In the genomic region with DNA sequence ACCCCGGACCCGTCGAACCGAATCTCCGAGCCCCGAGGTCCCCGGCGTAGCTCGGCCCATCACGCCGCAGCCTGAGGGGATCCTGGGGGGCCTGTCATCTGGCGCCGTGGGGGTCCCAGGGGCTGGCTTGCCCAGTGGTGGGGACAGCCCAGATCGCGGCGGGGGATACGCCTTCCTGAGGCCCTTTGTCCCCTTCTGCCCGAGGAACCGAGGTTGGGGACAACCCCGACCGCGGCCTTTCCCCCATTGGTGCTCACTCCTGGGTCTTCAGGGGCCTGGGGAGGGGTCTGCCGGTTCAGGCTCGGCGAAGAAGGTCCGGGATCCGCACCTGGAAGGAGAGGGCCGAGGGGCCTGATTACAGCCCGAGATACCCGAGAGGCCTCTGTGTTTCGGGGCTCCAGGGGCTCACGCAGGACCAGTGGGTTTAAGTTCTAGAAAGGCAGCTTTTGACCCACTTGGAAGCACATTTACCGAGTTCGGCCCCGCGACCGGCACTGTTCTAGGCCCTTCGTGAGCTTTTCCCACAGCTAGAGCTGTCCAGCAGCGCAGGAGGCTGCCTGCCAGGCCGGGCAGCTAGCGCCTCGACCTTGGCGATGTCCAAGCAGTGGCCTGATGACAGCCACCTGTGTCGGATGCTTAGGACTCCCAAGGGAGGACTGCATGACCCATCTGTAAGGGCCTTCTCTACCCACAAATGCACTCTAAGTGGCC, we compare ENCODE assay signal across 8 cellular contexts. TPM values are rescaled to one million over a fixed set of nuclear protein-coding genes. Genes with fewer than 3 reads are reported as not detected.
DNase-seq lines count a peak whose midpoint lies in the region; TF ChIP-seq lines count a peak whose summit lies in the region.

No MANE protein-coding gene starts in this region.

- H3K27ac ChIP-seq in ovary, result peak overlapping the region; percentile 74 to 91

- H3K4me1 ChIP-seq in ovary (ENCODE audit: insufficient read depth), result peaks cover 14% of the 10 kb centered on the region

- H3K4me3 ChIP-seq in GM12875 (ENCODE audit: low read depth, low read length) (peak overlapping the region; percentile 89), HFF-Myc (replicated peaks; ENCODE audit: low read depth, low read length) (peak overlapping the region; percentile 75), fibroblast of the aortic adventitia (ENCODE audit: low read depth, low read length) (peak overlapping the region; percentile 84), ovary (peak overlapping the region; percentile 98)

- WGBS in ovary, 3 donors, result 1 to 3% (median 1%) methylated on average over 24 to 44 of the region's 44 CpGs

- TF ChIP-seq CTCF in GM12875 (IDR thresholded peaks at IDR 0.05; ENCODE audit: borderline replicate concordance, insufficient read depth, low read depth, low read length), result no peak
- no peak for TF ChIP-seq CTCF in HFF-Myc (IDR thresholded peaks at IDR 0.05; ENCODE audit: low read depth, low read length, missing control alignments)
- no peak for TF ChIP-seq CTCF in fibroblast of the aortic adventitia (IDR thresholded peaks at IDR 0.05; ENCODE audit: insufficient read depth, low read length)
- no peak for TF ChIP-seq CTCF in ovary (IDR thresholded peaks at IDR 0.05)

- intact Hi-C loops in ovary (cut with DNase I), result no loop called here

- no peak for TF ChIP-seq EP300 in ovary (IDR thresholded peaks at IDR 0.05)

- H3K36me3 ChIP-seq in ovary, result no peaks in the 10 kb centered on the region

- H3K9me3 ChIP-seq in ovary, result no peaks in the 10 kb centered on the region

- H3K27me3 ChIP-seq in ovary, result no peaks in the 10 kb centered on the region

- DNase-seq in HFF-Myc (ENCODE audit: extremely low read depth, low read depth) (no peak), SW480 (ENCODE audit: low spot score) (peak; percentile 39), fibroblast of the aortic adventitia (ENCODE audit: low read depth) (no peak), ovary (peak; percentile 50 to 73 (median 65)), OCI-M2 (lab: John Stamatoyannopoulos, UW; ENCODE audit: unreplicated experiment) (no peak), NCI-H345 (lab: John Stamatoyannopoulos, UW) (no peak), COR-L47 (lab: John Stamatoyannopoulos, UW) (no peak)

- no peak for TF ChIP-seq POLR2A in ovary (IDR thresholded peaks at IDR 0.05)

RNA-seq across cellular contexts. Expression of a gene that starts 0.5 kb away (rescaled TPM):
- 34.5 and 100 TPM in 2 replicates for total RNA-seq in fibroblast of the aortic adventitia (ENCODE audit: low replicate concordance)
- 100 to 1,000 TPM in 1 of 7 donors, 10 to 100 TPM in 6; 37.2 to 107 (median 89.5) TPM for total RNA-seq in ovary
- polyA plus RNA-seq in ovary, result 100 to 1,000 TPM in 1 of 2 donors, 10 to 100 TPM in 1; 17.0 to 100 TPM

Comparison
In these comparisons a context has a peak if more than half of its experiments do, and no peak if none do; other contexts are left out.
1. DNase-seq: peak in SW480 (single experiment) and ovary (5 of 5); none in HFF-Myc (single experiment), fibroblast of the aortic adventitia (single experiment), OCI-M2 (single experiment), NCI-H345 (single experiment) and COR-L47 (single experiment).
2. Peak in every context shown above with its lines, with median percentiles within 50 percentile points of each other: H3K4me3 ChIP-seq.